ENCODE assay signal across 25 cellular contexts in genomic region chr5:179250561-179251225, GRCh38.
DNase-seq lines count a peak whose midpoint lies in the region; ATAC-seq, FAIRE-seq and TF ChIP-seq lines count a peak whose summit lies in the region.
"Had no signal": no experiment of that assay in that cellular context is flagged by ENCODE, and none has a peak within 500 bp of the region (broad histone marks: within the 10 kb centered on the region; RNA-seq: fewer than 3 reads in every experiment).

No MANE protein-coding gene starts in this region.

- peaks cover 5% of the 10 kb centered on the region for H3K9me3 Mint-ChIP-seq in activated T-helper 2 cell treated with anti-CD3 and anti-CD28 coated beads, Interferon-gamma antibody, Interleukin-2, Interleukin-4, amounts not matched to agents 10 μg/mL and 5 μg/mL and 100 μg/mL, durations not matched to agents 14 hours and 24 hours and 36 hours
- H3K9me3 Mint-ChIP-seq: HFFc6 had no signal

- intact Hi-C loops in right lobe of liver (cut with DNase I), result no loop called here
- intact Hi-C loops in HepG2 (cut with micrococcal nuclease; ENCODE audit: unreplicated experiment), result no loop called here
- intact Hi-C loops in sciatic nerve (cut with DNase I), result no loop called here
- intact Hi-C loops in activated T-helper 2 cell treated with anti-CD3 and anti-CD28 coated beads, Interferon-gamma antibody, Interleukin-2, Interleukin-4, amounts not matched to agents 10 μg/mL and 5 μg/mL and 100 μg/mL, durations not matched to agents 14 hours and 24 hours and 36 hours (cut with micrococcal nuclease), result no loop called here

- H3K4me2 ChIP-seq in HepG2 (ENCODE audit: low read depth, low read length), result no peak overlapping the region
- H3K4me2 ChIP-seq: BLaER1 had no signal

- H3K27me3 Mint-ChIP-seq in activated T-helper 2 cell treated with anti-CD3 and anti-CD28 coated beads, Interferon-gamma antibody, Interleukin-2, Interleukin-4, amounts not matched to agents 10 μg/mL and 5 μg/mL and 100 μg/mL, durations not matched to agents 14 hours and 24 hours and 36 hours (ENCODE audit: low read depth), result no peaks in the 10 kb centered on the region

- WGBS in right lobe of liver (ENCODE audit: insufficient coverage, low coverage, low lambda C conversion rate, missing lambda C conversion rate), result 67% methylated on average over 1 of the region's 13 CpGs
- 23% methylated on average over 3 of the region's 13 CpGs for WGBS in HepG2 (ENCODE audit: low lambda C conversion rate)

- H3K4me3 ChIP-seq in right lobe of liver (no peak overlapping the region), HepG2 (replicated peaks in 1 of 3; ENCODE audit: insufficient read depth in 1 of 3, low read depth in 2 of 3, low read length in 3 of 3) (no peak overlapping the region)
- H3K4me3 ChIP-seq: BLaER1, K562 had no signal

- H2AFZ ChIP-seq in HepG2 (ENCODE audit: low read length), result no peak overlapping the region

- POLR2A ChIA-PET in HepG2 (lab: Yijun Ruan, JAX), result no interaction called here

- in situ Hi-C loops in HepG2 (cut with HindIII; ENCODE audit: extremely low pct_ligation_motif_present, low pct_unique_long_range_greater_than_20kb), result no loop called here

- H3K36me3 ChIP-seq in right lobe of liver, result no peaks in the 10 kb centered on the region
- H3K36me3 ChIP-seq in HepG2 (replicated peaks in 1 of 2; ENCODE audit: control insufficient read depth in 1 of 2, insufficient read depth in 2 of 2, low read length in 2 of 2), result no peaks in the 10 kb centered on the region
- H3K36me3 ChIP-seq: BLaER1 had no signal

- peak; percentile 3 for DNase-seq in activated CD4-positive, CD25-positive, alpha-beta regulatory T cell treated with anti-CD3 and anti-CD28 coated beads, Interleukin-2, amount 50 U/mL, for 72 hours
- no peak for DNase-seq in activated CD4-positive, CD25-positive, alpha-beta regulatory T cell (lab: John Stamatoyannopoulos, UW)
- DNase-seq in right lobe of liver (peak in 2 of 3 donors; percentile 38 to 46), HepG2 (ENCODE audit: low spot score) (no peak), sciatic nerve (ENCODE audit: low spot score) (peak; percentile 31), SW 1271 (lab: John Stamatoyannopoulos, UW) (no peak), anterior cingulate cortex (lab: John Stamatoyannopoulos, UW) (no peak)
- DNase-seq in activated T-helper 2 cell treated with anti-CD3 and anti-CD28 coated beads, Interferon-gamma antibody, Interleukin-2, Interleukin-4, amounts not matched to agents 10 μg/mL and 5 μg/mL and 100 μg/mL, durations not matched to agents 14 hours and 24 hours and 36 hours (ENCODE audit: low spot score), result no peak
- DNase-seq: DND-41; GDM1; GOT3; HFFc6; NCI-H1092; NCI-H1694; NCI-H2107; NCI-H226; NCI-H526 treated with DMSO at 0.1 percent for 48 hours; NK-92 treated with Interleukin-12 subunit alpha and Interleukin-12 subunit beta, amount 100 ng/mL, for 24 hours; OCI-M1 had no signal

- H3K36me3 Mint-ChIP-seq in activated T-helper 2 cell treated with anti-CD3 and anti-CD28 coated beads, Interferon-gamma antibody, Interleukin-2, Interleukin-4, amounts not matched to agents 10 μg/mL and 5 μg/mL and 100 μg/mL, durations not matched to agents 14 hours and 24 hours and 36 hours (ENCODE audit: low read depth), result no peaks in the 10 kb centered on the region
- H3K36me3 Mint-ChIP-seq: CD8-positive, alpha-beta memory T cell had no signal

- no peak overlapping the region for H3K4me3 Mint-ChIP-seq in activated T-helper 2 cell treated with anti-CD3 and anti-CD28 coated beads, Interferon-gamma antibody, Interleukin-2, Interleukin-4, amounts not matched to agents 10 μg/mL and 5 μg/mL and 100 μg/mL, durations not matched to agents 14 hours and 24 hours and 36 hours (ENCODE audit: low read depth)
- H3K4me3 Mint-ChIP-seq: CD8-positive, alpha-beta memory T cell; HFFc6 had no signal

- H3K27ac ChIP-seq in right lobe of liver (no peak overlapping the region), HepG2 (ENCODE audit: extremely low read length, insufficient read depth, low read length) (no peak overlapping the region)
- H3K27ac ChIP-seq: 22Rv1, BLaER1, HL-60, RWPE1 had no signal

- no peaks in the 10 kb centered on the region for H3K4me1 ChIP-seq in right lobe of liver
- no peaks in the 10 kb centered on the region for H3K4me1 ChIP-seq in HepG2 (ENCODE audit: insufficient read depth, low read length)
- H3K4me1 ChIP-seq: BLaER1 had no signal

- H3K27ac Mint-ChIP-seq in activated T-helper 2 cell treated with anti-CD3 and anti-CD28 coated beads, Interferon-gamma antibody, Interleukin-2, Interleukin-4, amounts not matched to agents 10 μg/mL and 5 μg/mL and 100 μg/mL, durations not matched to agents 14 hours and 24 hours and 36 hours, result no peak overlapping the region
- H3K27ac Mint-ChIP-seq: HFFc6 had no signal

- no peak for ATAC-seq in right lobe of liver
- ATAC-seq in HepG2, result no peak
- ATAC-seq in sciatic nerve, result no peak
- ATAC-seq: K562 had no signal

- no peaks in the 10 kb centered on the region for H3K4me1 Mint-ChIP-seq in activated T-helper 2 cell treated with anti-CD3 and anti-CD28 coated beads, Interferon-gamma antibody, Interleukin-2, Interleukin-4, amounts not matched to agents 10 μg/mL and 5 μg/mL and 100 μg/mL, durations not matched to agents 14 hours and 24 hours and 36 hours (ENCODE audit: low read depth)
- H3K4me1 Mint-ChIP-seq: CD8-positive, alpha-beta memory T cell had no signal

- H3K27me3 ChIP-seq in right lobe of liver, result no peaks in the 10 kb centered on the region
- peaks cover 0 to 3% of the 10 kb centered on the region in 2 experiments; a peak in 1 of 5 replicates for H3K27me3 ChIP-seq in HepG2 (ENCODE audit: control insufficient read depth in 1 of 2, insufficient read depth in 2 of 2, low read length in 2 of 2)
- H3K27me3 ChIP-seq: BLaER1 had no signal

- H3K79me2 ChIP-seq in HepG2 (ENCODE audit: insufficient read depth, low read length), result no peaks in the 10 kb centered on the region

- TF ChIP-seq CTCF in right lobe of liver (IDR thresholded peaks at IDR 0.05) (no peak), HepG2 (CRISPR knock-in tag; IDR thresholded peaks at IDR 0.05) (no peak)

- CTCF ChIA-PET in HepG2 (lab: Yijun Ruan, JAX; ENCODE audit: low intra/inter-chr PET ratio, low total read pairs), result no interaction called here

- no peak overlapping the region for H3K9ac ChIP-seq in HepG2 (ENCODE audit: insufficient read depth, low read depth, low read length)
- H3K9ac ChIP-seq: BLaER1 had no signal

- no peaks in the 10 kb centered on the region for H4K20me1 ChIP-seq in HepG2 (ENCODE audit: insufficient read depth, low read length)
- H4K20me1 ChIP-seq: BLaER1 had no signal

- no peak for TF ChIP-seq EP300 in HepG2 (IDR thresholded peaks at IDR 0.05; ENCODE audit: low read depth in 2 of 2, low read length in 2 of 2)
- TF ChIP-seq EP300 in HepG2 (CRISPR knock-in tag; IDR thresholded peaks at IDR 0.05; ENCODE audit: borderline replicate concordance), result no peak

- BruUV-seq in HepG2 (replicated peaks; lab: Mats Ljungman, UMichigan), result no TSS peak

- TF ChIP-seq POLR2A in right lobe of liver (IDR thresholded peaks at IDR 0.05) (no peak), HepG2 (IDR thresholded peaks at IDR 0.05; ENCODE audit: insufficient read depth in 1 of 2, low read depth in 2 of 2, low read length in 2 of 2) (no peak)

- TF ChIP-seq RAD21 in HepG2 (CRISPR knock-in tag; IDR thresholded peaks at IDR 0.05), result no peak

- no peaks in the 10 kb centered on the region for H3K9me3 ChIP-seq in right lobe of liver
- no peaks in the 10 kb centered on the region for H3K9me3 ChIP-seq in HepG2 (ENCODE audit: low read length)

- no peak for FAIRE-seq in HepG2 (lab: Jason Lieb, UNC)
- FAIRE-seq: K562 had no signal

TF ChIP-seq in HepG2, 621 proteins besides CTCF, POLR2A, EP300 and RAD21:
- TF ChIP-seq MTF1 (CRISPR knock-in tag; IDR thresholded peaks at IDR 0.05) (no peak), ZNF136 (CRISPR knock-in tag; IDR thresholded peaks at IDR 0.05; ENCODE audit: low read depth) (no peak), THAP11 (CRISPR knock-in tag; IDR thresholded peaks at IDR 0.05) (no peak), HDAC2 (CRISPR knock-in tag; IDR thresholded peaks at IDR 0.05) (no peak), SMYD3 (CRISPR knock-in tag; IDR thresholded peaks at IDR 0.05) (no peak), NFATC3 (CRISPR knock-in tag; IDR thresholded peaks at IDR 0.05) (no peak), REL (CRISPR knock-in tag; conservative IDR thresholded peaks at IDR 0.05) (no peak), ZFP90 (CRISPR knock-in tag; IDR thresholded peaks at IDR 0.05; ENCODE audit: borderline replicate concordance) (no peak), CHD4 (IDR thresholded peaks at IDR 0.05; ENCODE audit: borderline replicate concordance, low read length) (no peak), ZNF639 (CRISPR knock-in tag; conservative IDR thresholded peaks at IDR 0.05) (no peak), ZNF484 (CRISPR knock-in tag; IDR thresholded peaks at IDR 0.05; ENCODE audit: borderline replicate concordance, low read depth) (no peak)
TF ChIP-seq in HepG2: peak in this region for 0.

Comparison
In these comparisons a context has a peak if more than half of its experiments do, and no peak if none do; other contexts are left out.
1. DNase-seq: peak in activated CD4-positive, CD25-positive, alpha-beta regulatory T cell treated with anti-CD3 and anti-CD28 coated beads, Interleukin-2, amount 50 U/mL, for 72 hours (single experiment), right lobe of liver (2 of 3) and sciatic nerve (single experiment); none in activated CD4-positive, CD25-positive, alpha-beta regulatory T cell (0 of 4), HepG2 (single experiment), SW 1271 (0 of 2), anterior cingulate cortex (0 of 58) and activated T-helper 2 cell treated with anti-CD3 and anti-CD28 coated beads, Interferon-gamma antibody, Interleukin-2, Interleukin-4, amounts not matched to agents 10 μg/mL and 5 μg/mL and 100 μg/mL, durations not matched to agents 14 hours and 24 hours and 36 hours (single experiment).